In the genomic region with DNA sequence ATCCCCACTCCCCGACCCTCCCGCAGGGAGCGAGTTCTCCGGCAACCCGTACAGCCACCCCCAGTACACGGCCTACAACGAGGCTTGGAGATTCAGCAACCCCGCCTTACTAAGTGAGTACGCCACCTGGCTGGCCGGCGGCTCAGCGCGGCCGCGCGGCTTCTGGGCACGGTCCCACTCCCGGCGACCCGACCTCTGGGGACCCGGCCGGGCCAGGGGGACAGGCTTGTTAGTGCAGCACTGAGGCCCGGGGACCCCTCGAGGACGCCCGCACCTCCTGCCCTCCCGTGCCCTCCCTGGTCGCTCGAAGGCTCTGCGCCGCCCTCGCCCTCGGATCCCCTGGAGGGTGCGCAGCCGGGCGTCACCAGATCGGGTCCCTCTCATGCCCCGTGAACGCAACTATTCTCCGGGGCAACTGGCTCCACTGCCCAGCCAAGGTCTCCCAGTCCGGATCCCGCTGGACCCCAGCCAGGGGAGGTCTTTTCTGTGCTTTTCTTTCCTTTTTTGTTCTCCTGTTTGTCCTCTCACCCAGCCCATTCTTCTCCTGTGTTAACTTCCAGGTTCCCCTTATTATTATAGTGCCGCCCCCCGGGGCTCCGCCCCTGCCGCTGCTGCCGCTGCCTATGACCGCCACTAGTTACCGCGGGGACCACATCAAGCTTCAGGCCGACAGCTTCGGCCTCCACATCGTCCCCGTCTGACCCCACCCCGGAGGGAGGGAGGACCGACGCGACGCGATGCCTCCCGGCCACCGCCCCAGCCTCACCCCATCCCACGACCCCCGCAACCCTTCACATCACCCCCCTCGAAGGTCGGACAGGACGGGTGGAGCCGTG, we compare ENCODE assay signal across 1 cellular context.
A peak's percentile ranks its signal among the peaks of the same experiment; 100 is the strongest.
TF ChIP-seq lines count a peak whose summit lies in the region.

No MANE protein-coding gene starts in this region.

TF ChIP-seq in HepG2, 621 proteins besides CTCF, POLR2A, EP300 and RAD21 (continued from another document):
- TF ChIP-seq TEF (CRISPR knock-in tag; IDR thresholded peaks at IDR 0.05) (no peak), SATB2 (CRISPR knock-in tag; IDR thresholded peaks at IDR 0.05) (no peak), GABPA (IDR thresholded peaks at IDR 0.05; ENCODE audit: low read depth, low read length) (no peak), GABPA (CRISPR knock-in tag; IDR thresholded peaks at IDR 0.05; ENCODE audit: low read depth) (no peak), MIER2 (CRISPR knock-in tag; IDR thresholded peaks at IDR 0.05) (no peak), ZNF800 (CRISPR knock-in tag; IDR thresholded peaks at IDR 0.05) (peak; percentile 83), MTF2 (CRISPR knock-in tag; IDR thresholded peaks at IDR 0.05; ENCODE audit: borderline replicate concordance) (peak; percentile 45; the same call in 1 of the 2 replicates), ATF7-NPFF (CRISPR knock-in tag; IDR thresholded peaks at IDR 0.05; ENCODE audit: low read depth) (no peak), ZNF138 (CRISPR knock-in tag; IDR thresholded peaks at IDR 0.05; ENCODE audit: low read depth) (no peak)
